27 cellular contexts compared by ENCODE assay signal in the genomic region with DNA sequence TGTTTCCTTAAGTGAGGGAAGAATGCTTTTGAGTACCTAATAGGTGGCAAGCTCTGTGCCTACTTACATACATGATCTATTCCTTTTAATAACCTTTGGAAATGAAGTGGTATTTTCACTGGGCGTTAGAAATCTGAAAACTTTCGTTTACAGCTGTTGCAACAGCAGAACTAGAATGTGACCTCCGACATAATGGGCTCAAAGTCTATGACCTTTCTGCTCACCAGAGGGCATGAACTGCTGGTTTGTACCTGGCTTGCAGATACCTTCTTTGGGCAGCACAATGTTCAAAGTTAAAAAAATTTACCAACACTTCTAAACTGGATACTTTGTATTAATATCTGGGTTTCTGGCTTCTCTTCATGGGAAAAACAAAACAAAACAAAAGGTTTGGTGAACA. TPM values are rescaled to one million over a fixed set of nuclear protein-coding genes. Genes with fewer than 3 reads are reported as not detected.
"Had no signal": no experiment of that assay in that cellular context is flagged by ENCODE, and none has a peak within 500 bp of the region (broad histone marks: within the 10 kb centered on the region; RNA-seq: fewer than 3 reads in every experiment).

No MANE protein-coding gene starts in this region.

- H3K9me3 Mint-ChIP-seq: activated CD4-positive, alpha-beta memory T cell treated with anti-CD3 and anti-CD28 coated beads for 36 hours; activated T-helper 1 cell treated with anti-CD3 and anti-CD28 coated beads, Interleukin-12 subunit alpha, Interleukin-12 subunit beta, Interleukin-2, Interleukin-4 antibody, amounts not matched to agents 30 ng/mL and 10 ng/mL and 1 ng/mL, durations not matched to agents 14 hours and 24 hours and 36 hours; central memory CD8-positive, alpha-beta T cell; natural killer cell treated with Interleukin-12 subunit alpha and Interleukin-12 subunit beta and Interleukin-15 and Interleukin-18, amount 100 ng/mL, for 72 hours; stimulated activated naive CD8-positive, alpha-beta T cell treated with anti-CD3 and anti-CD28 coated beads, Interleukin-15, Interleukin-2, amounts not matched to agents 100 ng/mL and 50 ng/mL, for 24 hours had no signal

- H3K4me3 Mint-ChIP-seq: activated CD4-positive, alpha-beta memory T cell treated with anti-CD3 and anti-CD28 coated beads for 36 hours; activated T-helper 1 cell treated with anti-CD3 and anti-CD28 coated beads, Interleukin-12 subunit alpha, Interleukin-12 subunit beta, Interleukin-2, Interleukin-4 antibody, amounts not matched to agents 30 ng/mL and 10 ng/mL and 1 ng/mL, durations not matched to agents 14 hours and 24 hours and 36 hours; central memory CD8-positive, alpha-beta T cell; natural killer cell treated with Interleukin-12 subunit alpha and Interleukin-12 subunit beta and Interleukin-15 and Interleukin-18, amount 100 ng/mL, for 72 hours; stimulated activated naive CD8-positive, alpha-beta T cell treated with anti-CD3 and anti-CD28 coated beads, Interleukin-15, Interleukin-2, amounts not matched to agents 100 ng/mL and 50 ng/mL, for 24 hours had no signal

- H3K27ac Mint-ChIP-seq: activated CD4-positive, alpha-beta memory T cell treated with anti-CD3 and anti-CD28 coated beads for 36 hours; activated T-helper 1 cell treated with anti-CD3 and anti-CD28 coated beads, Interleukin-12 subunit alpha, Interleukin-12 subunit beta, Interleukin-2, Interleukin-4 antibody, amounts not matched to agents 30 ng/mL and 10 ng/mL and 1 ng/mL, durations not matched to agents 14 hours and 24 hours and 36 hours had no signal

- H3K4me3 ChIP-seq: gastrocnemius medialis, lung, mucosa of descending colon, thoracic aorta, uterus had no signal

- H3K36me3 Mint-ChIP-seq: activated CD4-positive, alpha-beta memory T cell treated with anti-CD3 and anti-CD28 coated beads for 36 hours; natural killer cell treated with Interleukin-12 subunit alpha and Interleukin-12 subunit beta and Interleukin-15 and Interleukin-18, amount 100 ng/mL, for 72 hours had no signal

- H3K27me3 Mint-ChIP-seq: activated CD4-positive, alpha-beta memory T cell treated with anti-CD3 and anti-CD28 coated beads for 36 hours; central memory CD8-positive, alpha-beta T cell; natural killer cell treated with Interleukin-12 subunit alpha and Interleukin-12 subunit beta and Interleukin-15 and Interleukin-18, amount 100 ng/mL, for 72 hours; stimulated activated naive CD8-positive, alpha-beta T cell treated with anti-CD3 and anti-CD28 coated beads, Interleukin-15, Interleukin-2, amounts not matched to agents 100 ng/mL and 50 ng/mL, for 24 hours had no signal

- H3K36me3 ChIP-seq: uterus had no signal

- H3K27me3 ChIP-seq: gastrocnemius medialis, uterus had no signal

- FAIRE-seq: bronchial epithelial cell, endometrium had no signal

- H3K27ac ChIP-seq: gastrocnemius medialis, thoracic aorta, uterus had no signal

- ATAC-seq: gastrocnemius medialis; natural killer cell treated with Interleukin-12 subunit alpha and Interleukin-12 subunit beta and Interleukin-15 and Interleukin-18, amount 100 ng/mL, for 72 hours had no signal

- DNase-seq: activated CD4-positive, alpha-beta memory T cell treated with anti-CD3 and anti-CD28 coated beads for 36 hours; activated CD4-positive, alpha-beta T cell treated with anti-CD3 and anti-CD28 coated beads for 4 hours; activated CD8-positive, alpha-beta memory T cell treated with anti-CD3 and anti-CD28 coated beads, Interleukin-2, amount 50 U/mL, for 4 hours; activated effector memory CD4-positive, alpha-beta T cell treated with anti-CD3 and anti-CD28 coated beads, Interleukin-2, amount 50 U/mL, for 16 hours; activated naive CD4-positive, alpha-beta T cell treated with anti-CD3 and anti-CD28 coated beads, Interleukin-2, amount 50 U/mL, for 16 hours; activated T-cell treated with anti-CD3 and anti-CD28 coated beads, Interleukin-2, amount 50 U/mL, for 1 hour; effector CD4-positive, alpha-beta T cell; gastrocnemius medialis; hippocampal formation; mucosa of descending colon; posterior cingulate gyrus; right cardiac atrium; stimulated activated CD4-positive, alpha-beta T cell treated with anti-CD3 and anti-CD28 coated beads, Interleukin-4, amount 100 ng/mL, for 1 hour; T-helper 1 cell; uterus had no signal

- H3K4me1 ChIP-seq: uterus had no signal

- H3K9me3 ChIP-seq: gastrocnemius medialis, mucosa of descending colon, thoracic aorta, uterus had no signal

RNA-seq across cellular contexts. Expression of a gene that starts 24.3 kb away (rescaled TPM):
- total RNA-seq: activated CD4-positive, alpha-beta memory T cell treated with anti-CD3 and anti-CD28 coated beads for 36 hours; activated CD8-positive, alpha-beta memory T cell treated with anti-CD3 and anti-CD28 coated beads for 36 hours; activated T-helper 1 cell treated with anti-CD3 and anti-CD28 coated beads, Interleukin-12 subunit alpha, Interleukin-12 subunit beta, Interleukin-2, Interleukin-4 antibody, amounts not matched to agents 30 ng/mL and 10 ng/mL and 1 ng/mL, durations not matched to agents 14 hours and 24 hours and 36 hours; bronchial epithelial cell; kidney epithelial cell; myocyte; natural killer cell treated with Interleukin-12 subunit alpha and Interleukin-12 subunit beta and Interleukin-15 and Interleukin-18, amount 100 ng/mL, for 72 hours; osteoblast had no signal
